Comparison of ENCODE assay signal across 11 cellular contexts in genomic region chr4:19739101-19739651, GRCh38.
DNase-seq lines count a peak whose midpoint lies in the region; ATAC-seq and TF ChIP-seq lines count a peak whose summit lies in the region.
"Had no signal": no experiment of that assay in that cellular context is flagged by ENCODE, and none has a peak within 500 bp of the region (broad histone marks: within the 10 kb centered on the region; RNA-seq: fewer than 3 reads in every experiment).

No MANE protein-coding gene starts in this region.

- H3K27me3 Mint-ChIP-seq in neural progenitor cell (ENCODE audit: insufficient read depth, low read depth) (no peaks in the 10 kb centered on the region), T-helper 17 cell (no peaks in the 10 kb centered on the region)
- no peaks in the 10 kb centered on the region for H3K27me3 Mint-ChIP-seq in naive thymus-derived CD4-positive, alpha-beta T cell

- H3K4me1 Mint-ChIP-seq in neural progenitor cell = peaks cover 41% of the 10 kb centered on the region
- no peaks in the 10 kb centered on the region for H3K4me1 Mint-ChIP-seq in naive thymus-derived CD4-positive, alpha-beta T cell
- no peaks in the 10 kb centered on the region for H3K4me1 Mint-ChIP-seq in T-helper 17 cell

- no peak overlapping the region for H3K27ac ChIP-seq in neural progenitor cell
- H3K27ac ChIP-seq in naive thymus-derived CD4-positive, alpha-beta T cell (ENCODE audit: low read depth, low read length) = no peak overlapping the region

- no peaks in the 10 kb centered on the region for H3K36me3 ChIP-seq in neural progenitor cell
- no peaks in the 10 kb centered on the region for H3K36me3 ChIP-seq in naive thymus-derived CD4-positive, alpha-beta T cell (ENCODE audit: control insufficient read depth in 2 of 3, insufficient read depth in 3 of 3, low read length in 3 of 3)

- ATAC-seq in HG03039 (IDR thresholded peaks at IDR 0.05; ENCODE audit: unreplicated experiment) (no peak), T-helper 17 cell (no peak)
- no peak for ATAC-seq in naive thymus-derived CD4-positive, alpha-beta T cell
- ATAC-seq: mucosa of descending colon had no signal

- H3K4me3 ChIP-seq in cardiac fibroblast (replicated peaks in 1 of 2; ENCODE audit: low read depth in 2 of 2, low read length in 2 of 2) (peak overlapping the region in 1 of 2 donors; percentile 19), neural progenitor cell (no peak overlapping the region)
- H3K4me3 ChIP-seq in naive thymus-derived CD4-positive, alpha-beta T cell (ENCODE audit: low read length) = no peak overlapping the region
- H3K4me3 ChIP-seq: mucosa of descending colon had no signal

- H3K4me3 Mint-ChIP-seq in neural progenitor cell (no peak overlapping the region), T-helper 17 cell (no peak overlapping the region)
- no peak overlapping the region for H3K4me3 Mint-ChIP-seq in naive thymus-derived CD4-positive, alpha-beta T cell

- no peaks in the 10 kb centered on the region for H4K20me1 ChIP-seq in neural progenitor cell (ENCODE audit: low read depth)

- intact Hi-C loops in naive thymus-derived CD4-positive, alpha-beta T cell (cut with micrococcal nuclease) = no loop called here

- H3F3A ChIP-seq in neural progenitor cell (ENCODE audit: low read depth) = no peaks in the 10 kb centered on the region

- H3K9ac ChIP-seq in neural progenitor cell = no peak overlapping the region

- peak; percentile 96 for DNase-seq in DMS53 (lab: John Stamatoyannopoulos, UW)
- peak; percentile 56 for DNase-seq in NCI-H2107 treated with DMSO at 0.1 percent for 48 hours (lab: John Stamatoyannopoulos, UW; ENCODE audit: unreplicated experiment)
- peak; percentile 89 to 93 for DNase-seq in cardiac fibroblast (ENCODE audit: low read depth in 2 of 2)
- DNase-seq in neural progenitor cell (ENCODE audit: low spot score) = no peak
- DNase-seq in naive thymus-derived CD4-positive, alpha-beta T cell = no peak
- no peak for DNase-seq in T-helper 17 cell
- DNase-seq in stimulated activated CD4-positive, alpha-beta T cell treated with anti-CD3 and anti-CD28 coated beads, Interleukin-4, amount 100 ng/mL, for 4 hours = no peak
- DNase-seq: mucosa of descending colon; stimulated activated naive CD4-positive, alpha-beta T cell; T-helper 1 cell had no signal

- no peaks in the 10 kb centered on the region for H3K27me3 ChIP-seq in neural progenitor cell
- no peaks in the 10 kb centered on the region for H3K27me3 ChIP-seq in naive thymus-derived CD4-positive, alpha-beta T cell (ENCODE audit: control insufficient read depth in 2 of 2, insufficient read depth in 2 of 2, low read length in 2 of 2)

- H3K27ac Mint-ChIP-seq in neural progenitor cell = peak overlapping the region; percentile 73
- H3K27ac Mint-ChIP-seq in naive thymus-derived CD4-positive, alpha-beta T cell = no peak overlapping the region
- no peak overlapping the region for H3K27ac Mint-ChIP-seq in T-helper 17 cell

- no peak overlapping the region for H3K4me2 ChIP-seq in neural progenitor cell

- POLR2A ChIA-PET in naive thymus-derived CD4-positive, alpha-beta T cell (lab: Charles Lee) = no interaction called here

- H2AFZ ChIP-seq in neural progenitor cell (replicated peaks) = no peak overlapping the region

- CTCF ChIA-PET in naive thymus-derived CD4-positive, alpha-beta T cell (lab: Charles Lee) = no interaction called here

- H3K9me3 ChIP-seq in neural progenitor cell (ENCODE audit: low read depth) (no peaks in the 10 kb centered on the region), T-helper 17 cell (ENCODE audit: control insufficient read depth, low read length, poor library complexity, severe bottlenecking) (no peaks in the 10 kb centered on the region)
- no peaks in the 10 kb centered on the region for H3K9me3 ChIP-seq in naive thymus-derived CD4-positive, alpha-beta T cell (ENCODE audit: control insufficient read depth in 2 of 3, low read length in 3 of 3)
- H3K9me3 ChIP-seq: mucosa of descending colon had no signal

- H3K36me3 Mint-ChIP-seq in neural progenitor cell = no peaks in the 10 kb centered on the region
- no peaks in the 10 kb centered on the region for H3K36me3 Mint-ChIP-seq in naive thymus-derived CD4-positive, alpha-beta T cell
- no peaks in the 10 kb centered on the region for H3K36me3 Mint-ChIP-seq in T-helper 17 cell (ENCODE audit: low read depth)

- H3K4me1 ChIP-seq in neural progenitor cell = peaks cover 9% of the 10 kb centered on the region
- H3K4me1 ChIP-seq in naive thymus-derived CD4-positive, alpha-beta T cell (ENCODE audit: control insufficient read depth in 2 of 2, insufficient read depth in 2 of 2, low read length in 2 of 2) = no peaks in the 10 kb centered on the region

- H3K9me3 Mint-ChIP-seq in neural progenitor cell = peaks cover 4% of the 10 kb centered on the region
- peaks cover 1 to 15% (median 5%) of the 10 kb centered on the region in 11 donors for H3K9me3 Mint-ChIP-seq in naive thymus-derived CD4-positive, alpha-beta T cell

- TF ChIP-seq CTCF in cardiac fibroblast (IDR thresholded peaks at IDR 0.05; ENCODE audit: low read depth, low read length) (no peak), neural progenitor cell (IDR thresholded peaks at IDR 0.05) (no peak)

- H3K79me2 ChIP-seq in neural progenitor cell (ENCODE audit: low read depth) = no peaks in the 10 kb centered on the region

Comparison
In these comparisons a context has a peak if more than half of its experiments do, and no peak if none do; other contexts are left out.
1. DNase-seq: peak in DMS53 (single experiment), NCI-H2107 treated with DMSO at 0.1 percent for 48 hours (single experiment) and cardiac fibroblast (2 of 2); none in neural progenitor cell (single experiment), naive thymus-derived CD4-positive, alpha-beta T cell (0 of 9), T-helper 17 cell (0 of 3) and stimulated activated CD4-positive, alpha-beta T cell treated with anti-CD3 and anti-CD28 coated beads, Interleukin-4, amount 100 ng/mL, for 4 hours (0 of 2).